In genomic region chr1:173210273-173210672, GRCh38 we compare ENCODE assay signal across 37 cellular contexts. TPM values are rescaled to one million over a fixed set of nuclear protein-coding genes. Genes with fewer than 3 reads are reported as not detected.
DNase-seq lines count a peak whose midpoint lies in the region; ATAC-seq, FAIRE-seq and TF ChIP-seq lines count a peak whose summit lies in the region.
"Had no signal": no experiment of that assay in that cellular context is flagged by ENCODE, and none has a peak within 500 bp of the region (broad histone marks: within the 10 kb centered on the region; RNA-seq: fewer than 3 reads in every experiment).

No MANE protein-coding gene starts in this region.

- no peaks in the 10 kb centered on the region for H3K27me3 ChIP-seq in CD8-positive, alpha-beta T cell (ENCODE audit: insufficient read depth, low read length)
- H3K27me3 ChIP-seq in DND-41 (ENCODE audit: insufficient read depth, low read length, poor library complexity) (no peaks in the 10 kb centered on the region), PC-3 (ENCODE audit: low read length) (no peaks in the 10 kb centered on the region)
- H3K27me3 ChIP-seq: BE2C, esophagus muscularis mucosa, stomach, thyroid gland had no signal

- peaks cover 20% of the 10 kb centered on the region for H3K4me1 ChIP-seq in CD8-positive, alpha-beta T cell (ENCODE audit: insufficient read depth, low read length)
- H3K4me1 ChIP-seq in DND-41 (ENCODE audit: insufficient read depth, low read length), result peaks cover 39% of the 10 kb centered on the region
- no peaks in the 10 kb centered on the region; the same call in 1 of the 2 replicates for H3K4me1 ChIP-seq in PC-3 (ENCODE audit: insufficient read depth, low read length)
- H3K4me1 ChIP-seq in kidney (ENCODE audit: control insufficient read depth in 1 of 2, insufficient read depth in 1 of 2, low read depth in 1 of 2, low read length in 2 of 2), result peaks cover 0 to 4% of the 10 kb centered on the region in 2 donors
- H3K4me1 ChIP-seq: BE2C, prostate gland, thyroid gland had no signal

- FAIRE-seq in kidney (lab: Jason Lieb, UNC), result no peak
- FAIRE-seq: endometrium had no signal

- H3K27me3 Mint-ChIP-seq in CD8-positive, alpha-beta T cell (ENCODE audit: low read depth), result no peaks in the 10 kb centered on the region
- H3K27me3 Mint-ChIP-seq: central memory CD8-positive, alpha-beta T cell had no signal

- peaks cover 30% of the 10 kb centered on the region for H3K4me1 Mint-ChIP-seq in CD8-positive, alpha-beta T cell (ENCODE audit: low read depth)

- DNase-seq in CD8-positive, alpha-beta T cell, result no peak
- DNase-seq in DND-41 (no peak), PC-3 (no peak), kidney (peak; percentile 29), SIG-M5 (lab: John Stamatoyannopoulos, UW) (no peak), ureter (ENCODE audit: low spot score) (no peak), DMS79 (lab: John Stamatoyannopoulos, UW) (no peak)
- DNase-seq: activated CD4-positive, alpha-beta T cell treated with anti-CD3 and anti-CD28 coated beads, Interleukin-2, amount 10 ng/mL, durations not matched to agents 7 days and 5 days; activated CD8-positive, alpha-beta memory T cell treated with anti-CD3 and anti-CD28 coated beads, Interleukin-2, amount 10 ng/mL, durations not matched to agents 7 days and 5 days; activated gamma-delta T cell treated with Interleukin-2 at 50 U/mL for 16 hours; activated T-cell treated with anti-CD3 and anti-CD28 coated beads, Interleukin-2, amount 50 U/mL, for 4 hours; BE2C; DMS79 treated with DMSO at 0.1 percent for 48 hours; foreskin fibroblast; GOT3; head of caudate nucleus; HFFc6; islet precursor cell; midbrain; MM.1S; natural killer cell; NCI-H1105 treated with DMSO at 0.1 percent for 48 hours; NCI-H187 treated with DMSO at 0.1 percent for 48 hours; nucleus accumbens; Right ventricle myocardium superior; stimulated activated CD4-positive, alpha-beta T cell treated with anti-CD3 and anti-CD28 coated beads, Interleukin-12 subunit alpha, Interleukin-12 subunit beta, amount 100 ng/mL, for 4 hours; stimulated activated CD4-positive, alpha-beta T cell treated with anti-CD3 and anti-CD28 coated beads, Interleukin-2, amount 100 ng/mL, for 48 hours; stomach; T-helper 9 cell; thyroid gland had no signal

- no peaks in the 10 kb centered on the region for H3K9me2 ChIP-seq in PC-3 (replicated peaks; ENCODE audit: low read length)

- H3K9ac ChIP-seq in DND-41 (ENCODE audit: low read depth, low read length) (no peak overlapping the region), PC-3 (ENCODE audit: low read length) (no peak overlapping the region), kidney (ENCODE audit: low read length in 2 of 2) (no peak overlapping the region)
- H3K9ac ChIP-seq: KMS-11 had no signal

- no peaks in the 10 kb centered on the region for H3K9me3 Mint-ChIP-seq in CD8-positive, alpha-beta T cell
- H3K9me3 Mint-ChIP-seq: activated CD4-positive, alpha-beta T cell treated with anti-CD3 and anti-CD28 coated beads, Interleukin-2, amount 10 ng/mL, durations not matched to agents 7 days and 5 days; activated T-cell treated with anti-CD3 and anti-CD28 coated beads, Interleukin-2, amount 50 U/mL, for 4 hours; central memory CD8-positive, alpha-beta T cell; HFFc6; natural killer cell had no signal

- H3K36me3 ChIP-seq in CD8-positive, alpha-beta T cell (ENCODE audit: insufficient read depth, low read length), result no peaks in the 10 kb centered on the region
- H3K36me3 ChIP-seq in DND-41 (ENCODE audit: insufficient read depth, low read length) (no peaks in the 10 kb centered on the region), PC-3 (ENCODE audit: low read depth, low read length) (no peaks in the 10 kb centered on the region), kidney (ENCODE audit: control insufficient read depth in 1 of 2, insufficient read depth in 2 of 2, low read length in 2 of 2) (no peaks in the 10 kb centered on the region)
- H3K36me3 ChIP-seq: BE2C, esophagus muscularis mucosa, prostate gland, stomach, thyroid gland had no signal

- no peak overlapping the region for H3K4me3 Mint-ChIP-seq in CD8-positive, alpha-beta T cell
- H3K4me3 Mint-ChIP-seq: activated CD4-positive, alpha-beta T cell treated with anti-CD3 and anti-CD28 coated beads, Interleukin-2, amount 10 ng/mL, durations not matched to agents 7 days and 5 days; activated CD8-positive, alpha-beta memory T cell treated with anti-CD3 and anti-CD28 coated beads, Interleukin-2, amount 10 ng/mL, durations not matched to agents 7 days and 5 days; activated T-cell treated with anti-CD3 and anti-CD28 coated beads, Interleukin-2, amount 50 U/mL, for 4 hours; central memory CD8-positive, alpha-beta T cell; HFFc6; natural killer cell had no signal

- H3K79me2 ChIP-seq in DND-41 (ENCODE audit: insufficient read depth, low read length) (no peaks in the 10 kb centered on the region), PC-3 (ENCODE audit: low read length) (no peaks in the 10 kb centered on the region)

- H3K4me3 ChIP-seq in CD8-positive, alpha-beta T cell (ENCODE audit: low read depth, low read length), result no peak overlapping the region
- H3K4me3 ChIP-seq in DND-41 (ENCODE audit: low read depth in 1 of 2, low read length in 2 of 2) (no peak overlapping the region), PC-3 (ENCODE audit: low read length) (no peak overlapping the region), kidney (ENCODE audit: low read length in 2 of 2) (no peak overlapping the region)
- H3K4me3 ChIP-seq: esophagus muscularis mucosa, prostate gland, stomach, thyroid gland had no signal

- no peaks in the 10 kb centered on the region for H3K36me3 Mint-ChIP-seq in CD8-positive, alpha-beta T cell
- H3K36me3 Mint-ChIP-seq: activated CD8-positive, alpha-beta memory T cell treated with anti-CD3 and anti-CD28 coated beads, Interleukin-2, amount 10 ng/mL, durations not matched to agents 7 days and 5 days; natural killer cell had no signal

- H2AFZ ChIP-seq in DND-41 (ENCODE audit: low read depth, low read length), result no peak overlapping the region
- H2AFZ ChIP-seq in PC-3 (ENCODE audit: low read length), result no peak overlapping the region

- no peak overlapping the region for H3K4me2 ChIP-seq in DND-41 (ENCODE audit: insufficient read depth, low read length)
- no peak overlapping the region for H3K4me2 ChIP-seq in PC-3 (ENCODE audit: low read length)
- H3K4me2 ChIP-seq: KMS-11 had no signal

- TF ChIP-seq CTCF in CD8-positive, alpha-beta T cell (IDR thresholded peaks at IDR 0.05), result no peak
- TF ChIP-seq CTCF in DND-41 (IDR thresholded peaks at IDR 0.05; ENCODE audit: borderline replicate concordance, extremely low read depth, low read length, poor library complexity, severe bottlenecking), result no peak
- no peak for TF ChIP-seq CTCF in PC-3 (conservative IDR thresholded peaks at IDR 0.05; ENCODE audit: low read depth, low read length)
- TF ChIP-seq CTCF in kidney (IDR thresholded peaks at IDR 0.05; ENCODE audit: borderline replicate concordance, extremely low read depth, insufficient read depth), result no peak

- POLR2A ChIA-PET in CD8-positive, alpha-beta T cell (lab: Charles Lee), result no interaction called here
- POLR2A ChIA-PET in PC-3 (lab: Charles Lee; ENCODE audit: unreplicated experiment), result no interaction called here

- peak overlapping the region; percentile 68 for H3K27ac Mint-ChIP-seq in CD8-positive, alpha-beta T cell
- H3K27ac Mint-ChIP-seq: activated CD4-positive, alpha-beta T cell treated with anti-CD3 and anti-CD28 coated beads, Interleukin-2, amount 10 ng/mL, durations not matched to agents 7 days and 5 days; activated CD8-positive, alpha-beta memory T cell treated with anti-CD3 and anti-CD28 coated beads, Interleukin-2, amount 10 ng/mL, durations not matched to agents 7 days and 5 days; HFFc6; natural killer cell had no signal

- intact Hi-C loops in CD8-positive, alpha-beta T cell (cut with DNase I, micrococcal nuclease), result no loop called here
- intact Hi-C loops in PC-3 (cut with micrococcal nuclease), result no loop called here
- intact Hi-C loops in kidney (cut with DNase I), result no loop called here

- H3K9me3 ChIP-seq in CD8-positive, alpha-beta T cell (ENCODE audit: low read length), result no peaks in the 10 kb centered on the region
- H3K9me3 ChIP-seq in DND-41 (ENCODE audit: insufficient read depth, low read length, severe bottlenecking), result no peaks in the 10 kb centered on the region
- H3K9me3 ChIP-seq in PC-3 (ENCODE audit: low read length), result no peaks in the 10 kb centered on the region
- no peaks in the 10 kb centered on the region for H3K9me3 ChIP-seq in kidney (ENCODE audit: control insufficient read depth in 1 of 2, low read length in 2 of 2)
- H3K9me3 ChIP-seq: BE2C, esophagus muscularis mucosa, prostate gland, stomach, thyroid gland had no signal

- no TSS peak for BruUV-seq in PC-3 (replicated peaks; lab: Mats Ljungman, UMichigan)

- no peak for ATAC-seq in CD8-positive, alpha-beta T cell
- ATAC-seq in DND-41 (ENCODE audit: insufficient read depth, low read depth), result no peak
- ATAC-seq in PC-3, result peak; percentile 41; the same call in 1 of the 2 replicates
- ATAC-seq: activated CD8-positive, alpha-beta memory T cell treated with anti-CD3 and anti-CD28 coated beads, Interleukin-2, amount 10 ng/mL, durations not matched to agents 7 days and 5 days; activated T-cell treated with anti-CD3 and anti-CD28 coated beads, Interleukin-2, amount 50 U/mL, for 4 hours; natural killer cell; sciatic nerve had no signal

- CTCF ChIA-PET in CD8-positive, alpha-beta T cell (lab: Charles Lee), result interaction anchor here (0.9 to 1.2 kb wide), 2 partner anchors 8 to 468 kb away, joined by 4 to 6 read pairs; no protein-coding TSS in a partner anchor
- CTCF ChIA-PET in PC-3 (lab: Charles Lee), result no interaction called here

- H3K27ac ChIP-seq in CD8-positive, alpha-beta T cell (ENCODE audit: low read depth, low read length), result no peak overlapping the region
- H3K27ac ChIP-seq in DND-41 (ENCODE audit: low read length), result peak overlapping the region; percentile 33; the same call in 1 of the 2 replicates
- H3K27ac ChIP-seq in PC-3 (ENCODE audit: low read length), result no peak overlapping the region
- H3K27ac ChIP-seq in kidney (ENCODE audit: low read depth in 2 of 2, low read length in 2 of 2), result no peak overlapping the region
- H3K27ac ChIP-seq: esophagus muscularis mucosa, KMS-11, prostate gland, thyroid gland had no signal

- H3F3A ChIP-seq in PC-3 (ENCODE audit: low read length, unreplicated experiment), result no peaks in the 10 kb centered on the region

- no peaks in the 10 kb centered on the region for H4K20me1 ChIP-seq in DND-41 (ENCODE audit: insufficient read depth, low read length)
- H4K20me1 ChIP-seq in PC-3 (ENCODE audit: low read length), result no peaks in the 10 kb centered on the region

RNA-seq across cellular contexts. Expression of gene TNFSF4, which starts 3.1 kb away (rescaled TPM):
- under 1 TPM; 0.16 to 0.36 TPM for total RNA-seq in CD8-positive, alpha-beta T cell
- total RNA-seq in PC-3 (2014; rRNA removed) (0.17 and 0.18 TPM in 2 replicates), kidney (1.3 TPM), ureter (0.52 TPM)
- polyA plus RNA-seq in kidney (ENCODE audit: insufficient read depth, low read depth, low replicate concordance), result 0.58 TPM
- total RNA-seq: HT1080 had no signal
